ENCODE assay signal across 1 cellular context in the genomic region with DNA sequence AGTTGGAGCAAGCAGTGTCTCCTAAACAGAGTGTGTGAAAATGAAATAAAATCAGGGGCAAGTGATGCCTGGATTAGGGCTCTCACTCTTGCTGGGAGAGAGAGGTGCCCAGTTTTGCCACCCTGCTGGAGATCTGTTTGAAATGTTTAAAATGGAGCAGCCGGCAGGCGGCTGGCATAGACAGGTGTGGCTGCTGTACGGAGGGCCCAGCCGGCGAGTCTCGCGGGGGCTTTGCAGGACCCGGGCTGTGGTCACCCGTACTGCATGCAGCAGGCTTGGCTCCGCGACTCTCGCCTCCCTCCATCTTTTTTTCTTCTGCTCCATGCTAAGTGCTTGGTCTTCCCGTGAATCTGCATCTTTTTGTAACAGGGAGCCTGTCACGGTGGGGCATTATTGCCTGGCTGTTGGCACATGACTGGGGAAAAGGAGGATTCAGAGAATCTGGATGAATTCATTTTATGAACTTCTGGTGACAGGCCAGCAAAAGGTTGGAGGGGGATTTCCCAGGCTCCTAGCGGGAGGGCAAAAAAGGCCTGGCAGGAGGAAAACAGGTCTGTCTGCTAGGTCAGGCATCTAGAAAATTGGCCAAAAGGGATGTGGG.
TF ChIP-seq lines count a peak whose summit lies in the region.

No MANE protein-coding gene starts in this region.

TF ChIP-seq in GM12878, 131 proteins besides CTCF, POLR2A, EP300 and RAD21 (continued from another document):
- TF ChIP-seq CUX1 (IDR thresholded peaks at IDR 0.05; ENCODE audit: insufficient replicate concordance, low read depth, low read length), result no peak
- TF ChIP-seq TCF12 (IDR thresholded peaks at IDR 0.05; ENCODE audit: low read depth, low read length), result 0 out of 2 replicates have a peak, but pooled peaks have one; percentile 7
- no peak for TF ChIP-seq ZNF207 (IDR thresholded peaks at IDR 0.05; ENCODE audit: borderline replicate concordance)
- peak; percentile 17; the same call in 1 of the 2 replicates for TF ChIP-seq RUNX3 (IDR thresholded peaks at IDR 0.05; ENCODE audit: low read length)
- no peak for TF ChIP-seq ZNF274 (IDR thresholded peaks at IDR 0.05; ENCODE audit: insufficient read depth, insufficient read length)
- TF ChIP-seq RELA (IDR thresholded peaks at IDR 0.05; ENCODE audit: borderline replicate concordance, partially characterized antibody), result peak; percentile 16
